In genomic region chr11:72240461-72241289, GRCh38 we compare ENCODE assay signal across 9 cellular contexts. TPM values are rescaled to one million over a fixed set of nuclear protein-coding genes. Genes with fewer than 3 reads are reported as not detected.
DNase-seq lines count a peak whose midpoint lies in the region; ATAC-seq, FAIRE-seq and TF ChIP-seq lines count a peak whose summit lies in the region.
"Had no signal": no experiment of that assay in that cellular context is flagged by ENCODE, and none has a peak within 500 bp of the region (broad histone marks: within the 10 kb centered on the region; RNA-seq: fewer than 3 reads in every experiment).

No MANE protein-coding gene starts in this region.

- no peak overlapping the region for H2AK5ac ChIP-seq in mesendoderm (ENCODE audit: low read length)

- FAIRE-seq in K562 (lab: Jason Lieb, UNC) = no peak
- FAIRE-seq in HTR-8/SVneo (lab: Jason Lieb, UNC) = no peak

- TF ChIP-seq POLR2A in K562 (conservative IDR thresholded peaks at IDR 0.05) (no peak), vagina (IDR thresholded peaks at IDR 0.05) (no peak)

- in situ Hi-C loops in K562 (cut with MboI) = no loop called here

- no peak overlapping the region for H4K8ac ChIP-seq in mesendoderm (ENCODE audit: low read depth, low read length)

- H3K36me3 ChIP-seq in right atrium auricular region (peaks cover 20% of the 10 kb centered on the region), K562 (ENCODE audit: control insufficient read depth, insufficient read depth, low read length) (peaks cover 30% of the 10 kb centered on the region), mesendoderm (ENCODE audit: control insufficient read depth, insufficient read depth, low read length) (no peaks in the 10 kb centered on the region), vagina (peaks cover 0 to 20% of the 10 kb centered on the region in 2 donors)

- H3K18ac ChIP-seq in mesendoderm (ENCODE audit: low read length) = no peak overlapping the region

- no peaks in the 10 kb centered on the region for H4K20me1 ChIP-seq in K562 (replicated peaks; ENCODE audit: control insufficient read depth, insufficient read depth, low read length)

- H3K9ac ChIP-seq in K562 (ENCODE audit: insufficient read depth in 1 of 2, low read depth in 2 of 2, low read length in 2 of 2) (no peak overlapping the region), mesendoderm (ENCODE audit: low read length) (peak overlapping the region; percentile 69)

- no peaks in the 10 kb centered on the region for H3K79me1 ChIP-seq in mesendoderm (ENCODE audit: low read length)

- H2BK5ac ChIP-seq in mesendoderm (ENCODE audit: low read length) = no peak overlapping the region

- WGBS in K562 (ENCODE audit: insufficient coverage, low coverage, missing lambda C conversion rate) = 70% methylated on average over 35 of the region's 44 CpGs
- no CpG with 5 or more reads among the region's 44 CpGs for WGBS in mesendoderm (ENCODE audit: extremely low coverage, insufficient coverage, low lambda C conversion rate)

- H3K27ac ChIP-seq in right atrium auricular region (no peak overlapping the region), K562 (ENCODE audit: extremely low read depth, low read depth, low read length) (no peak overlapping the region), mesendoderm (ENCODE audit: low read depth, low read length) (no peak overlapping the region), vagina (no peak overlapping the region)

- no peak overlapping the region for H2BK120ac ChIP-seq in mesendoderm (ENCODE audit: low read depth, low read length)

- no peak for TF ChIP-seq CTCF in right atrium auricular region (IDR thresholded peaks at IDR 0.05)
- TF ChIP-seq CTCF in K562 (IDR thresholded peaks at IDR 0.05 in 2 of 3, conservative IDR thresholded peaks at IDR 0.05 in 1 of 3; ENCODE audit: insufficient read depth in 2 of 3, low read depth in 1 of 3, low read length in 3 of 3) = no peak
- TF ChIP-seq CTCF in vagina (IDR thresholded peaks at IDR 0.05) = no peak

- CTCF ChIA-PET in K562 (lab: Yijun Ruan, JAX; ENCODE audit: low intra/inter-chr PET ratio) = interaction anchor here (0.5 kb wide), 1 partner anchor 33 kb away, joined by 4 read pairs; no protein-coding TSS in a partner anchor

- peak overlapping the region; percentile 86 for H3K56ac ChIP-seq in mesendoderm (ENCODE audit: low read length)

- no peak overlapping the region for H4K5ac ChIP-seq in mesendoderm (ENCODE audit: low read length)

- no TSS peak for BruUV-seq in K562 (replicated peaks; lab: Mats Ljungman, UMichigan)

- TF ChIP-seq EP300 in K562 (IDR thresholded peaks at IDR 0.05; ENCODE audit: low read length) = no peak

- ATAC-seq in Right ventricle myocardium inferior = peak; percentile 12
- no peak for ATAC-seq in K562

- POLR2A ChIA-PET in K562 (lab: Yijun Ruan, JAX) = interaction anchor here (0.5 to 1.3 kb wide), 3 partner anchors 11 to 174 kb away, joined by 3 to 5 read pairs (median 4); no protein-coding TSS in a partner anchor

- no peaks in the 10 kb centered on the region for H3K9me1 ChIP-seq in K562 (ENCODE audit: control insufficient read depth, insufficient read depth, low read length)

- H3K4me1 ChIP-seq in right atrium auricular region (peaks cover 0 to 45% of the 10 kb centered on the region in 2 donors), K562 (replicated peaks in 1 of 2; ENCODE audit: control insufficient read depth in 2 of 2, insufficient read depth in 2 of 2, low read length in 2 of 2) (peaks cover 0 to 37% of the 10 kb centered on the region in 2 experiments; a peak in 2 of 5 replicates), mesendoderm (ENCODE audit: control insufficient read depth, low read depth, low read length) (peaks cover 12% of the 10 kb centered on the region), vagina (peaks cover 40% of the 10 kb centered on the region)

- DNase-seq in Right ventricle myocardium inferior (ENCODE audit: missing footprints) (peak; percentile 66), right atrium auricular region (ENCODE audit: low spot score) (no peak), K562 (ENCODE audit: extremely low read depth in 1 of 4, low spot score in 3 of 4) (no peak), mesendoderm (peak; percentile 21), vagina (ENCODE audit: extremely low spot score in 2 of 2) (no peak), HTR-8/SVneo (ENCODE audit: insufficient read length, low spot score) (no peak), NCI-H510A (lab: John Stamatoyannopoulos, UW) (no peak), EL (no peak)

- H3K4me2 ChIP-seq in K562 (ENCODE audit: insufficient read depth, low read length) (no peak overlapping the region), mesendoderm (ENCODE audit: low read length) (no peak overlapping the region)

- H3K4me3 ChIP-seq in right atrium auricular region = peak overlapping the region in 1 of 2 donors; percentile 46
- H3K4me3 ChIP-seq in K562 = no peak overlapping the region
- H3K4me3 ChIP-seq in mesendoderm (ENCODE audit: low read length) = no peak overlapping the region
- peak overlapping the region; percentile 39 to 55 for H3K4me3 ChIP-seq in vagina

- no peak overlapping the region for H3K23ac ChIP-seq in mesendoderm (ENCODE audit: low read length)

- H3K27me3 ChIP-seq in right atrium auricular region (peaks cover 24 to 34% of the 10 kb centered on the region in 2 donors), K562 (ENCODE audit: control insufficient read depth in 2 of 2, insufficient read depth in 2 of 2, low read length in 2 of 2) (peaks cover 15% of the 10 kb centered on the region in 2 experiments), mesendoderm (ENCODE audit: insufficient read depth, low read length, poor library complexity) (peaks cover 38% of the 10 kb centered on the region), vagina (peaks cover 24% of the 10 kb centered on the region)

- H3K9me3 ChIP-seq in right atrium auricular region (no peaks in the 10 kb centered on the region), K562 (replicated peaks; ENCODE audit: control insufficient read depth, insufficient read depth, low read depth, low read length) (no peaks in the 10 kb centered on the region), vagina (no peaks in the 10 kb centered on the region)

- intact Hi-C loops in Right ventricle myocardium inferior (cut with DNase I) = loop anchor here (5.0 kb wide), 1 partner anchor 192 kb away; the partner anchor contains the start of gene CLPB
- intact Hi-C loops in K562 (cut with micrococcal nuclease) = no loop called here
- intact Hi-C loops in vagina (cut with DNase I) = no loop called here

- H2AFZ ChIP-seq in K562 (ENCODE audit: low read depth, low read length) = no peak overlapping the region

- H3K79me2 ChIP-seq in K562 (ENCODE audit: control insufficient read depth, insufficient read depth, low read length) (no peaks in the 10 kb centered on the region), mesendoderm (ENCODE audit: control insufficient read depth, insufficient read depth, low read length) (no peaks in the 10 kb centered on the region)

- no peak for TF ChIP-seq RAD21 in K562 (CRISPR knock-in tag; conservative IDR thresholded peaks at IDR 0.05 in 1 of 2, IDR thresholded peaks at IDR 0.05 in 1 of 2)

- no peak overlapping the region for H3K4ac ChIP-seq in mesendoderm (ENCODE audit: low read depth, low read length)

- H2BK15ac ChIP-seq in mesendoderm (replicated peaks; ENCODE audit: low read depth) = no peak overlapping the region

RNA-seq across cellular contexts. Expression of gene PHOX2A, which starts 3.3 kb away (rescaled TPM):
- not detected for total RNA-seq in Right ventricle myocardium inferior
- not detected for total RNA-seq in right atrium auricular region
- not detected in 2 replicates for total RNA-seq in K562 (2011; cell fraction: chromatin; rRNA removed; ENCODE audit: low replicate concordance)
- total RNA-seq in K562 (2011; cell fraction: nucleolus; rRNA removed) = not detected in 2 replicates
- total RNA-seq in K562 (2011; cell fraction: nucleoplasm; rRNA removed) = not detected in 2 replicates
- total RNA-seq in K562 (2014; rRNA removed) = not detected in 2 replicates
- not detected in 2 replicates for total RNA-seq in K562 (2014; rRNA removed; fragmentation: Illumina TruSeq; extraction: Trizol)
- not detected in 2 replicates for total RNA-seq in K562 (2015; rRNA removed; fragmentation: Illumina TruSeq; extraction: Trizol)
- not detected in 2 replicates for total RNA-seq in K562 (2021)
- polyA plus RNA-seq in K562 (2011; rRNA removed) = not detected in 2 replicates
- not detected in 2 replicates for polyA plus RNA-seq in K562 (2011; cell fraction: cytosol; rRNA removed)
- polyA plus RNA-seq in K562 (2011; cell fraction: nucleus; rRNA removed) = not detected in 2 replicates
- polyA plus RNA-seq in K562 (2012) = not detected in 2 replicates
- polyA plus RNA-seq in K562 (2014; fragmentation: Illumina TruSeq; extraction: Trizol) = not detected in 2 replicates
- polyA plus RNA-seq in K562 (2014; fragmentation: Nextera tagmentation; extraction: Ambion mirVana) = not detected
- polyA plus RNA-seq in K562 (2014; rRNA removed) = not detected in 2 replicates
- not detected in 2 replicates for polyA minus RNA-seq in K562 (2011; rRNA and poly(A)+ RNA removed)
- not detected in 2 replicates for polyA minus RNA-seq in K562 (2011; cell fraction: cytosol; rRNA and poly(A)+ RNA removed)
- polyA minus RNA-seq in K562 (2011; cell fraction: nucleus; rRNA and poly(A)+ RNA removed) = not detected in 2 replicates
- polyA plus RNA-seq in mesendoderm (2013, experiment 1 of 2) = 0.17 TPM
- polyA plus RNA-seq in mesendoderm (2013, experiment 2 of 2) = 0.15 TPM
- total RNA-seq in vagina = 3.4 TPM
- total RNA-seq: lung microvascular endothelial cell had no signal

RNA-seq across cellular contexts. Expression of gene INPPL1, which starts 16.1 kb away (rescaled TPM):
- total RNA-seq in Right ventricle myocardium inferior (130 TPM), right atrium auricular region (10 to 100 TPM; 68.8 to 84.5 TPM), K562 (2014; rRNA removed) (61.6 and 94.9 TPM in 2 replicates), K562 (2014; rRNA removed; fragmentation: Illumina TruSeq; extraction: Trizol) (36.2 and 37.8 TPM in 2 replicates), K562 (2015; rRNA removed; fragmentation: Illumina TruSeq; extraction: Trizol) (51.1 and 52.7 TPM in 2 replicates), K562 (2021) (135 and 137 TPM in 2 replicates), vagina (69.2 TPM)
- total RNA-seq in K562 (2011; cell fraction: chromatin; rRNA removed; ENCODE audit: low replicate concordance) = 549 and 1,360 TPM in 2 replicates
- total RNA-seq in K562 (2011; cell fraction: nucleolus; rRNA removed) = 683 and 737 TPM in 2 replicates
- total RNA-seq in K562 (2011; cell fraction: nucleoplasm; rRNA removed) = 497 TPM in 2 replicates
- polyA plus RNA-seq in K562 (2011; rRNA removed) (75.9 and 141 TPM in 2 replicates), K562 (2014; fragmentation: Illumina TruSeq; extraction: Trizol) (83.2 and 84.0 TPM in 2 replicates), K562 (2014; fragmentation: Nextera tagmentation; extraction: Ambion mirVana) (under 1 TPM; 0.55 to 0.81 TPM), K562 (2014; rRNA removed) (94.8 and 118 TPM in 2 replicates)
- 53.0 and 79.7 TPM in 2 replicates for polyA plus RNA-seq in K562 (2011; cell fraction: cytosol; rRNA removed)
- 1,064 and 1,073 TPM in 2 replicates for polyA plus RNA-seq in K562 (2011; cell fraction: nucleus; rRNA removed)
- 92.0 and 111 TPM in 2 replicates for polyA plus RNA-seq in K562 (2012)
- 61.2 and 72.8 TPM in 2 replicates for polyA minus RNA-seq in K562 (2011; rRNA and poly(A)+ RNA removed)
- polyA minus RNA-seq in K562 (2011; cell fraction: cytosol; rRNA and poly(A)+ RNA removed) = 85.6 and 95.4 TPM in 2 replicates
- 195 and 256 TPM in 2 replicates for polyA minus RNA-seq in K562 (2011; cell fraction: nucleus; rRNA and poly(A)+ RNA removed)
- polyA plus RNA-seq in mesendoderm (2013, experiment 1 of 2) = 59.0 TPM
- 57.6 TPM for polyA plus RNA-seq in mesendoderm (2013, experiment 2 of 2)

RNA-seq across cellular contexts. Expression of gene FOLR2, which starts 24.1 kb away (rescaled TPM):
- total RNA-seq in Right ventricle myocardium inferior = 33.1 TPM
- 10 to 100 TPM; 10.8 to 32.5 TPM for total RNA-seq in right atrium auricular region
- total RNA-seq in K562 (2011; cell fraction: chromatin; rRNA removed; ENCODE audit: low replicate concordance) = not detected in 2 replicates
- total RNA-seq in K562 (2011; cell fraction: nucleolus; rRNA removed) = not detected in 2 replicates
- total RNA-seq in K562 (2011; cell fraction: nucleoplasm; rRNA removed) = not detected in 2 replicates
- not detected in 2 replicates for total RNA-seq in K562 (2014; rRNA removed)
- not detected in 2 replicates for total RNA-seq in K562 (2014; rRNA removed; fragmentation: Illumina TruSeq; extraction: Trizol)
- total RNA-seq in K562 (2015; rRNA removed; fragmentation: Illumina TruSeq; extraction: Trizol) = not detected in 2 replicates
- total RNA-seq in K562 (2021) = 0.20 TPM in 1 of 2 replicates, not detected in the other
- not detected in 2 replicates for polyA plus RNA-seq in K562 (2011; rRNA removed)
- 0.57 TPM in 1 of 2 replicates, not detected in the other for polyA plus RNA-seq in K562 (2011; cell fraction: cytosol; rRNA removed)
- not detected in 2 replicates for polyA plus RNA-seq in K562 (2011; cell fraction: nucleus; rRNA removed)
- polyA plus RNA-seq in K562 (2012) = 0.14 TPM in 1 of 2 replicates, not detected in the other
- 0.28 TPM in 1 of 2 replicates, not detected in the other for polyA plus RNA-seq in K562 (2014; fragmentation: Illumina TruSeq; extraction: Trizol)
- polyA plus RNA-seq in K562 (2014; fragmentation: Nextera tagmentation; extraction: Ambion mirVana) = under 1 TPM in 1 of 2 experiments, not detected in 1; 0.27 TPM
- polyA plus RNA-seq in K562 (2014; rRNA removed) = not detected in 2 replicates
- polyA minus RNA-seq in K562 (2011; rRNA and poly(A)+ RNA removed) = not detected in 2 replicates
- polyA minus RNA-seq in K562 (2011; cell fraction: cytosol; rRNA and poly(A)+ RNA removed) = not detected in 2 replicates
- polyA minus RNA-seq in K562 (2011; cell fraction: nucleus; rRNA and poly(A)+ RNA removed) = not detected in 2 replicates
- polyA plus RNA-seq in mesendoderm (2013, experiment 1 of 2) = not detected
- not detected for polyA plus RNA-seq in mesendoderm (2013, experiment 2 of 2)
- total RNA-seq in vagina = 19.4 TPM
- total RNA-seq: lung microvascular endothelial cell had no signal

RNA-seq across cellular contexts. Expression of gene FOLR1, which starts 48.7 kb away (rescaled TPM):
- total RNA-seq in Right ventricle myocardium inferior (1.2 TPM), right atrium auricular region (not detected), K562 (2014; rRNA removed) (0.68 and 0.90 TPM in 2 replicates), K562 (2014; rRNA removed; fragmentation: Illumina TruSeq; extraction: Trizol) (0.19 and 0.22 TPM in 2 replicates), K562 (2015; rRNA removed; fragmentation: Illumina TruSeq; extraction: Trizol) (0.58 and 0.75 TPM in 2 replicates), K562 (2021) (0.49 and 0.92 TPM in 2 replicates), vagina (not detected)
- total RNA-seq in K562 (2011; cell fraction: chromatin; rRNA removed; ENCODE audit: low replicate concordance) = 0.46 and 2.7 TPM in 2 replicates
- total RNA-seq in K562 (2011; cell fraction: nucleolus; rRNA removed) = 2.5 and 3.3 TPM in 2 replicates
- 1.8 and 2.9 TPM in 2 replicates for total RNA-seq in K562 (2011; cell fraction: nucleoplasm; rRNA removed)
- polyA plus RNA-seq in K562 (2011; rRNA removed) (1.2 and 2.3 TPM in 2 replicates), K562 (2014; fragmentation: Illumina TruSeq; extraction: Trizol) (0.96 and 1.7 TPM in 2 replicates), K562 (2014; fragmentation: Nextera tagmentation; extraction: Ambion mirVana) (1 to 10 TPM; 1.0 to 1.7 TPM), K562 (2014; rRNA removed) (1.8 TPM in 2 replicates)
- 2.0 and 3.9 TPM in 2 replicates for polyA plus RNA-seq in K562 (2011; cell fraction: cytosol; rRNA removed)
- 0.77 and 1.7 TPM in 2 replicates for polyA plus RNA-seq in K562 (2011; cell fraction: nucleus; rRNA removed)
- polyA plus RNA-seq in K562 (2012) = 1.8 and 7.5 TPM in 2 replicates
- 1.5 TPM in 1 of 2 replicates, not detected in the other for polyA minus RNA-seq in K562 (2011; rRNA and poly(A)+ RNA removed)
- polyA minus RNA-seq in K562 (2011; cell fraction: cytosol; rRNA and poly(A)+ RNA removed) = 2.3 and 4.2 TPM in 2 replicates
- 1.2 and 1.4 TPM in 2 replicates for polyA minus RNA-seq in K562 (2011; cell fraction: nucleus; rRNA and poly(A)+ RNA removed)
- 1.2 TPM for polyA plus RNA-seq in mesendoderm (2013, experiment 1 of 2)
- 1.3 TPM for polyA plus RNA-seq in mesendoderm (2013, experiment 2 of 2)
- total RNA-seq: lung microvascular endothelial cell had no signal

Comparison
In these comparisons a context has a peak if more than half of its experiments do, and no peak if none do; other contexts are left out.
1. DNase-seq: peak in Right ventricle myocardium inferior (single experiment) and mesendoderm (single experiment); none in right atrium auricular region (single experiment), K562 (0 of 4), vagina (0 of 2), HTR-8/SVneo (single experiment), NCI-H510A (single experiment) and EL (single experiment).
2. H3K4me3 ChIP-seq: peak in vagina (2 of 2); none in K562 (single experiment) and mesendoderm (single experiment).
3. RNA of gene FOLR2, which starts 24.1 kb away (total RNA-seq): 33.1 TPM in Right ventricle myocardium inferior (single experiment), 10.8 to 32.5 TPM in right atrium auricular region and 19.4 TPM in vagina (single experiment); 0.20 TPM in K562; every median in the first group is over 4 times any median in the second.